10 cellular contexts compared by ENCODE assay signal in the genomic region with DNA sequence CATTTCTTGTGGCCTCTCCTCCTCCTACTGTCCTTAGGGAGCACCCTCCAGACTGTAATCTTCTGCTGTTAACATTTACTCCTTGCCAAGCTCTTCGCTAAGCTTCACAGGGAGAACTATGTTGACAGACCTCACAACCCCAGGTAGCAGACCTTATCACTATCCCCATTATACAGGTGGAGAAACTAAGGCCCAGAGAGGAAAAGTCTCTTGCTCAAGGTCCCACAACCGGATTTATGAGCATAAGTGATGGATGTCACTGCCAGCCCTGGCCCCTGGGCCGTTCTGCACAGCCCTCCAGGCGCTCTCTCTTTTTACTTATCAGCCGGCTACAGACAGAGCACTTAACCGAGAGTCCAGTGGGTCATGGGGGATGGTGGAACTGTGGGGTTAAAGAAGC. TPM values are rescaled to one million over a fixed set of nuclear protein-coding genes. Genes with fewer than 3 reads are reported as not detected.
"Had no signal": no experiment of that assay in that cellular context is flagged by ENCODE, and none has a peak within 500 bp of the region (broad histone marks: within the 10 kb centered on the region; RNA-seq: fewer than 3 reads in every experiment).

No MANE protein-coding gene starts in this region.

- H3K4me3 ChIP-seq: GM23248, HAP-1 had no signal

- H3K36me3 ChIP-seq: HAP-1 had no signal

- H3K9me3 ChIP-seq: HAP-1 had no signal

- DNase-seq: GM23248, GOT3, H7, HFFc6, KG1 had no signal

- H3K4me3 Mint-ChIP-seq: HFFc6, IgD-negative memory B cell had no signal

- H3K27ac Mint-ChIP-seq: HFFc6, IgD-negative memory B cell had no signal

- H3K4me1 ChIP-seq: HAP-1 had no signal

- H3K36me3 Mint-ChIP-seq: IgD-negative memory B cell had no signal

- ATAC-seq: HCT116, HepG2 had no signal

- H3K27ac ChIP-seq: GM23248, HL-60 had no signal

- H3K27me3 Mint-ChIP-seq: IgD-negative memory B cell had no signal

RNA-seq across cellular contexts. Expression of a gene that starts 18.1 kb away (rescaled TPM):
- polyA plus RNA-seq: GM23248, HepG2, IgD-negative memory B cell had no signal

RNA-seq across cellular contexts. Expression of a gene that starts 34.9 kb away (rescaled TPM):
- polyA plus RNA-seq: GM23248, HepG2, IgD-negative memory B cell had no signal
